ENCODE assay signal across 18 cellular contexts in genomic region chrX:11446951-11447350, GRCh38.
DNase-seq lines count a peak whose midpoint lies in the region; ATAC-seq and TF ChIP-seq lines count a peak whose summit lies in the region.
"Had no signal": no experiment of that assay in that cellular context is flagged by ENCODE, and none has a peak within 500 bp of the region (broad histone marks: within the 10 kb centered on the region; RNA-seq: fewer than 3 reads in every experiment).

No MANE protein-coding gene starts in this region.

- ATAC-seq in HG03135 (IDR thresholded peaks at IDR 0.05; ENCODE audit: unreplicated experiment), result no peak
- ATAC-seq: HepG2 had no signal

- H3K4me1 ChIP-seq in sigmoid colon, result peaks cover 0 to 37% (median 23%) of the 10 kb centered on the region in 4 donors
- H3K4me1 ChIP-seq: BE2C, SJSA1 had no signal

- 89 to 92% methylated on average over 4 of the region's 4 CpGs for WGBS in sigmoid colon, 2 donors

- H3K4me3 ChIP-seq in brain microvascular endothelial cell (ENCODE audit: low read depth, low read length), result no peak overlapping the region
- H3K4me3 ChIP-seq in fibroblast of villous mesenchyme (ENCODE audit: low read depth, low read length), result no peak overlapping the region
- H3K4me3 ChIP-seq in sigmoid colon, result no peak overlapping the region
- H3K4me3 ChIP-seq: SJSA1 had no signal

- peak; percentile 37 for DNase-seq in EH (ENCODE audit: low read depth)
- DNase-seq in brain microvascular endothelial cell, result no peak
- peak; percentile 49 for DNase-seq in fibroblast of villous mesenchyme (ENCODE audit: low read depth)
- no peak for DNase-seq in sigmoid colon
- DNase-seq in NCI-H2171 (lab: John Stamatoyannopoulos, UW), result no peak
- no peak for DNase-seq in globus pallidus (ENCODE audit: low spot score)
- no peak for DNase-seq in AG08395 (ENCODE audit: low spot score)
- DNase-seq: ACHN; BE2C; CD4-positive, alpha-beta memory T cell; NCI-H2029 treated with DMSO at 0.1 percent for 48 hours; NCI-H2227 treated with DMSO at 0.1 percent for 48 hours; NCI-H526; NK-92 treated with Interleukin-12 subunit alpha and Interleukin-12 subunit beta, amount 100 ng/mL, for 24 hours had no signal

- no peak for TF ChIP-seq CTCF in brain microvascular endothelial cell (IDR thresholded peaks at IDR 0.05; ENCODE audit: low read depth, low read length, missing control alignments)
- no peak for TF ChIP-seq CTCF in fibroblast of villous mesenchyme (IDR thresholded peaks at IDR 0.05; ENCODE audit: insufficient read depth, low read depth, low read length)
- TF ChIP-seq CTCF in sigmoid colon (IDR thresholded peaks at IDR 0.05), result no peak

- H3K27me3 ChIP-seq in brain microvascular endothelial cell (replicated peaks), result no peaks in the 10 kb centered on the region
- no peaks in the 10 kb centered on the region for H3K27me3 ChIP-seq in sigmoid colon
- H3K27me3 ChIP-seq: BE2C, SJSA1 had no signal

- H3K9me3 ChIP-seq in sigmoid colon, result no peaks in the 10 kb centered on the region
- H3K9me3 ChIP-seq: BE2C, SJSA1 had no signal

- TF ChIP-seq POLR2A in sigmoid colon (IDR thresholded peaks at IDR 0.05), result no peak

- no peaks in the 10 kb centered on the region for H3K36me3 ChIP-seq in brain microvascular endothelial cell (replicated peaks)
- no peaks in the 10 kb centered on the region for H3K36me3 ChIP-seq in sigmoid colon
- H3K36me3 ChIP-seq: BE2C, SJSA1 had no signal

- no peak for TF ChIP-seq EP300 in sigmoid colon (IDR thresholded peaks at IDR 0.05)

- H3K27ac ChIP-seq in brain microvascular endothelial cell (peak overlapping the region; percentile 29), sigmoid colon (peak overlapping the region; percentile 44 to 76 (median 64))
- H3K27ac ChIP-seq: RWPE1, SJSA1 had no signal

- intact Hi-C loops in sigmoid colon (cut with DNase I), result no loop called here

- in situ Hi-C loops in brain microvascular endothelial cell (cut with HindIII; ENCODE audit: low pct_ligation_motif_present, low sequenced_read_pairs), result no loop called here

Comparison
In these comparisons a context has a peak if more than half of its experiments do, and no peak if none do; other contexts are left out.
1. DNase-seq: peak in EH (single experiment) and fibroblast of villous mesenchyme (single experiment); none in brain microvascular endothelial cell (single experiment), sigmoid colon (single experiment), NCI-H2171 (single experiment), globus pallidus (single experiment) and AG08395 (single experiment).